ENCODE assay signal across 6 cellular contexts in the genomic region with DNA sequence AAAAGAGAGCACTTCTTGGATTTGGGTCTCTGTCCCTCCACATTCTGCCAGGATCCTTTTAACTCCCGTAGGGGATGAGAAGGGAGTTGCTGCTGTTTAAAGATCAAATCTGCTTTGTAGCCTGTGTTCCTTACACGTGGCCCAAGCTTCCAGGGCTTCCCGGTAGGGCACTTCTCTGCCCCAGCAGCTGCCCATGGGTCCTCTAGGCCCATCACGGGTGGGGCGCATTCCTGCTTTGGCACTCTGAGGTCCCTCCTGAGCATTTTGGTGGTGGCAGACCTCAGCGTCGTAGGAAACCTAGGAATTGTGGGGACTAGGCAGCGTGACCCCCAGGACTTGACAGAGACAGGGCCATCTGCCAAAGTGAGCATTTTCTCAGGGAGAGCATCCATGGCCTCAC.
"Had no signal": no experiment of that assay in that cellular context is flagged by ENCODE, and none has a peak within 500 bp of the region (broad histone marks: within the 10 kb centered on the region; RNA-seq: fewer than 3 reads in every experiment).

No MANE protein-coding gene starts in this region.

- H3K27ac ChIP-seq: HL-60 had no signal

- H3K4me3 ChIP-seq: K562 had no signal

- DNase-seq: IMR-90, KBM-7, KG1 had no signal

- ATAC-seq: HepG2, K562 had no signal
